In genomic region chr12:12358528-12358927, GRCh38 we compare ENCODE assay signal across 9 cellular contexts. TPM values are rescaled to one million over a fixed set of nuclear protein-coding genes. Genes with fewer than 3 reads are reported as not detected.
DNase-seq lines count a peak whose midpoint lies in the region; ATAC-seq and TF ChIP-seq lines count a peak whose summit lies in the region.
"Had no signal": no experiment of that assay in that cellular context is flagged by ENCODE, and none has a peak within 500 bp of the region (broad histone marks: within the 10 kb centered on the region; RNA-seq: fewer than 3 reads in every experiment).

No MANE protein-coding gene starts in this region.

- peaks cover 7% of the 10 kb centered on the region for H3K36me3 ChIP-seq in lower lobe of right lung

- no peaks in the 10 kb centered on the region for H3K9me3 ChIP-seq in lower lobe of right lung

- H3K9me3 Mint-ChIP-seq in activated T-cell treated with anti-CD3 and anti-CD28 coated beads, Interleukin-2, amount 50 U/mL, for 4 hours: no peaks in the 10 kb centered on the region
- H3K9me3 Mint-ChIP-seq in activated naive CD8-positive, alpha-beta T cell (ENCODE audit: low read depth): no peaks in the 10 kb centered on the region
- H3K9me3 Mint-ChIP-seq in type B pancreatic cell: no peaks in the 10 kb centered on the region

- intact Hi-C loops in lower lobe of right lung (cut with DNase I): no loop called here

- ATAC-seq in activated T-cell treated with anti-CD3 and anti-CD28 coated beads, Interleukin-2, amount 50 U/mL, for 4 hours: no peak
- ATAC-seq in lower lobe of right lung: no peak
- ATAC-seq in GM19324 (IDR thresholded peaks at IDR 0.05; ENCODE audit: low FRiP score, unreplicated experiment): no peak
- ATAC-seq: foreskin keratinocyte had no signal

- H3K4me3 ChIP-seq in lower lobe of right lung: peak overlapping the region; percentile 90

- H3K27ac ChIP-seq in lower lobe of right lung: no peak overlapping the region

- H3K36me3 Mint-ChIP-seq in activated T-cell treated with anti-CD3 and anti-CD28 coated beads, Interleukin-2, amount 50 U/mL, for 4 hours (ENCODE audit: insufficient read depth): peaks cover 10% of the 10 kb centered on the region
- peaks cover 7% of the 10 kb centered on the region for H3K36me3 Mint-ChIP-seq in activated naive CD8-positive, alpha-beta T cell
- peaks cover 6% of the 10 kb centered on the region for H3K36me3 Mint-ChIP-seq in type B pancreatic cell

- H3K27me3 ChIP-seq in lower lobe of right lung (ENCODE audit: low read depth): no peaks in the 10 kb centered on the region
- H3K27me3 ChIP-seq: foreskin keratinocyte had no signal

- peaks cover 44% of the 10 kb centered on the region for H3K4me1 Mint-ChIP-seq in activated T-cell treated with anti-CD3 and anti-CD28 coated beads, Interleukin-2, amount 50 U/mL, for 4 hours (ENCODE audit: low read depth)
- peaks cover 41% of the 10 kb centered on the region for H3K4me1 Mint-ChIP-seq in activated naive CD8-positive, alpha-beta T cell (ENCODE audit: low read depth)
- peaks cover 4% of the 10 kb centered on the region for H3K4me1 Mint-ChIP-seq in type B pancreatic cell (ENCODE audit: unreplicated experiment)

- no peaks in the 10 kb centered on the region for H3K27me3 Mint-ChIP-seq in activated T-cell treated with anti-CD3 and anti-CD28 coated beads, Interleukin-2, amount 50 U/mL, for 4 hours (ENCODE audit: low read depth)
- H3K27me3 Mint-ChIP-seq in activated naive CD8-positive, alpha-beta T cell: no peaks in the 10 kb centered on the region
- no peaks in the 10 kb centered on the region for H3K27me3 Mint-ChIP-seq in type B pancreatic cell

- DNase-seq in activated T-cell treated with anti-CD3 and anti-CD28 coated beads, Interleukin-2, amount 50 U/mL, for 4 hours: no peak
- DNase-seq in activated T-cell treated with anti-CD3 and anti-CD28 coated beads for 4 hours (no peak), lower lobe of right lung (no peak), type B pancreatic cell (ENCODE audit: extremely low spot score, unreplicated experiment) (no peak), T1000 (lab: John Stamatoyannopoulos, UW) (no peak), cortex of kidney (lab: John Stamatoyannopoulos, UW) (no peak)

- TF ChIP-seq CTCF in lower lobe of right lung (IDR thresholded peaks at IDR 0.05): no peak
- TF ChIP-seq CTCF in type B pancreatic cell (conservative IDR thresholded peaks at IDR 0.05): no peak

- H3K4me3 Mint-ChIP-seq in activated T-cell treated with anti-CD3 and anti-CD28 coated beads, Interleukin-2, amount 50 U/mL, for 4 hours: peak overlapping the region; percentile 94
- H3K4me3 Mint-ChIP-seq in activated naive CD8-positive, alpha-beta T cell: peak overlapping the region; percentile 92
- H3K4me3 Mint-ChIP-seq in type B pancreatic cell: peak overlapping the region; percentile 92

- H3K27ac Mint-ChIP-seq in activated naive CD8-positive, alpha-beta T cell: peak overlapping the region; percentile 94
- H3K27ac Mint-ChIP-seq in type B pancreatic cell: peak overlapping the region; percentile 96

- H3K4me1 ChIP-seq in lower lobe of right lung: peaks cover 23% of the 10 kb centered on the region

RNA-seq across cellular contexts. Expression of gene BORCS5, which starts 1.6 kb away (rescaled TPM):
- total RNA-seq in activated T-cell treated with anti-CD3 and anti-CD28 coated beads, Interleukin-2, amount 50 U/mL, for 4 hours: 10 to 100 TPM; 22.2 to 26.7 (median 23.6) TPM
- total RNA-seq in lower lobe of right lung (10.1 TPM), type B pancreatic cell (ENCODE audit: low replicate concordance) (14.4 and 20.1 TPM in 2 replicates)

RNA-seq across cellular contexts. Expression of gene MANSC1, which starts 8.5 kb away (rescaled TPM):
- total RNA-seq in activated T-cell treated with anti-CD3 and anti-CD28 coated beads, Interleukin-2, amount 50 U/mL, for 4 hours: 1 to 10 TPM in 2 of 3 donors, under 1 TPM in 1; 0.79 to 2.5 (median 1.7) TPM
- total RNA-seq in lower lobe of right lung (23.7 TPM), type B pancreatic cell (ENCODE audit: low replicate concordance) (16.8 and 77.1 TPM in 2 replicates)
